Comparison of ENCODE assay signal across 8 cellular contexts in the genomic region with DNA sequence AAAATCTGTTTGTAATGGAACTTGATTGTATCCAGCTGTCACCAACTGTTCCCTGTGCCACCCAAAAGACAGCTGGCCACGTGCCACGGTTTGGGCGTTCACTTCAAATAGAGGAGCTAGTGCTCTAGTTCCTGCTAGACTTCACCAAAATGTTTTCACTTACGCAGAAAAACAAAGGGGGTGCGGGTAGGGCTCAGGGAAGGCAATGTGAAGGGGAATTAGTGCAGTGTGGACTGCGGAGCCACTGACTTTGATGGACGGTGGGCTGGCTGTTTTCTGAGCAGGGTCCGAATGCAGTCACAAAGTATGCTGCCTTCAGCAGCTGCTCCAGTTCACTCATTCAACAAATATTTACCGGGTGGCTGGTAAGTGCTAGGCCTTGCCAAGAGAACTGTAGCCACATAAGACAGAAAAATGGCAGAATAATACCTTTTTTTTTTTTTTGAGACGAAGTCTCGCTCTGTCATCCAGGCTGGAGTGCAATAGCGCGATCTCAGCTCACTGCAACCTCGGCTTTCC. TPM values are rescaled to one million over a fixed set of nuclear protein-coding genes. Genes with fewer than 3 reads are reported as not detected.
DNase-seq lines count a peak whose midpoint lies in the region; ATAC-seq and TF ChIP-seq lines count a peak whose summit lies in the region.

No MANE protein-coding gene starts in this region.

- H3K4me3 ChIP-seq in dorsolateral prefrontal cortex, result no peak overlapping the region

- peak overlapping the region; percentile 88 for H3K27ac Mint-ChIP-seq in T-helper 1 cell treated with Interleukin-12 subunit alpha and Interleukin-12 subunit beta and Interleukin-4 antibody, amounts not matched to agents 30 μg/mL and 1 μg/mL, for 36 hours
- H3K27ac Mint-ChIP-seq in naive thymus-derived CD8-positive, alpha-beta T cell, result peak overlapping the region; percentile 88 to 98 (median 98)

- H3K9me3 Mint-ChIP-seq in T-helper 1 cell treated with Interleukin-12 subunit alpha and Interleukin-12 subunit beta and Interleukin-4 antibody, amounts not matched to agents 30 μg/mL and 1 μg/mL, for 36 hours, result no peaks in the 10 kb centered on the region
- no peaks in the 10 kb centered on the region for H3K9me3 Mint-ChIP-seq in naive thymus-derived CD8-positive, alpha-beta T cell

- DNase-seq in EH (ENCODE audit: low read depth) (peak; percentile 82), dorsolateral prefrontal cortex (peak; percentile 50 to 82 (median 66)), GM20000 (ENCODE audit: low spot score) (no peak)
- DNase-seq in naive thymus-derived CD8-positive, alpha-beta T cell, result peak; percentile 49 to 91 (median 78)

- no peaks in the 10 kb centered on the region for H3K27me3 ChIP-seq in dorsolateral prefrontal cortex

- TF ChIP-seq CTCF in dorsolateral prefrontal cortex (IDR thresholded peaks at IDR 0.05 in 54 of 56, conservative IDR thresholded peaks at IDR 0.05 in 2 of 56; ENCODE audit: low read depth in 1 of 56, partially characterized antibody in 56 of 56), result no peak
- no peak for TF ChIP-seq CTCF in GM20000 (IDR thresholded peaks at IDR 0.05; ENCODE audit: extremely low read depth, missing control alignments)

- peaks cover 23% of the 10 kb centered on the region for H3K36me3 Mint-ChIP-seq in T-helper 1 cell treated with Interleukin-12 subunit alpha and Interleukin-12 subunit beta and Interleukin-4 antibody, amounts not matched to agents 30 μg/mL and 1 μg/mL, for 36 hours (ENCODE audit: low read depth)
- peaks cover 0 to 13% (median 10%) of the 10 kb centered on the region in 3 donors for H3K36me3 Mint-ChIP-seq in naive thymus-derived CD8-positive, alpha-beta T cell

- H3K4me3 Mint-ChIP-seq in T-helper 1 cell treated with Interleukin-12 subunit alpha and Interleukin-12 subunit beta and Interleukin-4 antibody, amounts not matched to agents 30 μg/mL and 1 μg/mL, for 36 hours, result peak overlapping the region; percentile 25
- peak overlapping the region; percentile 42 to 85 (median 69) for H3K4me3 Mint-ChIP-seq in naive thymus-derived CD8-positive, alpha-beta T cell

- peaks cover 32% of the 10 kb centered on the region for H3K4me1 Mint-ChIP-seq in T-helper 1 cell treated with Interleukin-12 subunit alpha and Interleukin-12 subunit beta and Interleukin-4 antibody, amounts not matched to agents 30 μg/mL and 1 μg/mL, for 36 hours (ENCODE audit: low read depth)
- peaks cover 27 to 83% (median 79%) of the 10 kb centered on the region in 4 donors for H3K4me1 Mint-ChIP-seq in naive thymus-derived CD8-positive, alpha-beta T cell

- POLR2A ChIA-PET in naive thymus-derived CD8-positive, alpha-beta T cell (lab: Charles Lee), result interaction anchor here (0.6 to 4.1 kb wide), 21 partner anchors 9 to 1010 kb away, joined by 3 to 49 read pairs (median 5); a partner anchor contains a TSS

- ATAC-seq in naive thymus-derived CD8-positive, alpha-beta T cell, result peak; percentile 81 to 86
- no peak for ATAC-seq in HG03565 (IDR thresholded peaks at IDR 0.05; ENCODE audit: unreplicated experiment)
- no peak for ATAC-seq in GM21360 (IDR thresholded peaks at IDR 0.05; ENCODE audit: unreplicated experiment)
- ATAC-seq in GM19397 (IDR thresholded peaks at IDR 0.05; ENCODE audit: unreplicated experiment), result no peak

- H3K27me3 Mint-ChIP-seq in T-helper 1 cell treated with Interleukin-12 subunit alpha and Interleukin-12 subunit beta and Interleukin-4 antibody, amounts not matched to agents 30 μg/mL and 1 μg/mL, for 36 hours (ENCODE audit: low read depth), result no peaks in the 10 kb centered on the region
- no peaks in the 10 kb centered on the region for H3K27me3 Mint-ChIP-seq in naive thymus-derived CD8-positive, alpha-beta T cell

- intact Hi-C loops in dorsolateral prefrontal cortex (cut with DNase I), result loop anchor here in 1 of 2 donors (10.0 kb wide), 1 partner anchor 295 kb away; no protein-coding TSS in a partner anchor

- H3K27ac ChIP-seq in dorsolateral prefrontal cortex, result peak overlapping the region in 47 of 59 donors; percentile 1 to 74 (median 53)

RNA-seq across cellular contexts. Expression of a gene that starts 7.6 kb away (rescaled TPM):
- total RNA-seq in dorsolateral prefrontal cortex, result 100 to 1,000 TPM in 67 of 120 experiments, 10 to 100 TPM in 53; 70.0 to 339 (median 108) TPM
- total RNA-seq in naive thymus-derived CD8-positive, alpha-beta T cell, result 100 to 1,000 TPM; 415 to 423 TPM
- polyA plus RNA-seq in naive thymus-derived CD8-positive, alpha-beta T cell, result 100 to 1,000 TPM; 220 to 320 (median 243) TPM

RNA-seq across cellular contexts. Expression of a gene that starts 50.9 kb away (rescaled TPM):
- 10 to 100 TPM; 39.1 to 90.9 (median 60.5) TPM for total RNA-seq in dorsolateral prefrontal cortex
- 100 to 1,000 TPM; 151 to 156 TPM for total RNA-seq in naive thymus-derived CD8-positive, alpha-beta T cell
- 10 to 100 TPM; 27.5 to 45.1 (median 36.7) TPM for polyA plus RNA-seq in naive thymus-derived CD8-positive, alpha-beta T cell

Comparison
In these comparisons a context has a peak if more than half of its experiments do, and no peak if none do; other contexts are left out.
1. ATAC-seq: peak in naive thymus-derived CD8-positive, alpha-beta T cell (2 of 2); none in HG03565 (single experiment), GM21360 (single experiment) and GM19397 (single experiment).